1 cellular context compared by ENCODE assay signal in the genomic region with DNA sequence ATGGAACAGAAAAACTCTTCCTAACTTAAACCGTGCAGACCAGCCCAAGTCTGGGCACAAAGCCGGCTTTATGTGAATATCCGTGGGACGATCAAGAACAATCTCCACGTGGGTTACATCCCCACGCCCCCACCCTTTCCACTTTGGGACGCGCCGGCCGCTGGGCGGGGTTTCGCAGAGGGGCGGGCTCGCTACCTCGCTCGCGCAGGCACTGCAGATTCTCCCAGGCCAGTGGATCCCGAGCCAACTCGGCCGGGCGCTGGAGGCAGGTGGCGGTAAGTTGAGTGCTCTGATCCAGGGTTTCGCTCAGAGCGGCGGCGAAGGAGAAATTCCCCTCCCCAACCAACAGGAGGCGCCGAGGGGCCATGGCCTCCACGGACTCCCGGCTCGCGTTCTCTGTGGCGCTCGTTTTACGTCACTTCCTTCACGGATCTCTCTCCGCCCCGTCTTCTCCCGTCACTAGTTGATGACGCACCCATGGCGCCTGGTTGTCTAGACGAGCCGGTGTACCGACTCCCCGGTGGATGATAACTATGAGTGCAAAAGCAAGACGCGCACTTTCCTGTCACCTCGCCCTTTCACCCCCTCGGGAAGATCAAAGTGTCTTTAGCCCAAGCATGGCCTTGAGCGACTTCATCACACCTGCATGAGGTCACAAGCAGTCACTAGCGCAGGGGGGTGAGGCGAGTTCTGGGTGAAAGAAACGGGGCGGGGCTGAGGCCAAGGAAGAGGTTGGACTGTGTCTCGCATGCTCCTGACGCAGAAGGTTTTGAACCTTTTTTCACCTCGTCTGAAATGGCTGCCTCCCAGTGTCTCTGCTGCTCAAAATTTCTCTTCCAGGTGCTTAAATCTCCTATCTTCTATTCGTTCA.
TF ChIP-seq lines count a peak whose summit lies in the region.

A gene with protein sequence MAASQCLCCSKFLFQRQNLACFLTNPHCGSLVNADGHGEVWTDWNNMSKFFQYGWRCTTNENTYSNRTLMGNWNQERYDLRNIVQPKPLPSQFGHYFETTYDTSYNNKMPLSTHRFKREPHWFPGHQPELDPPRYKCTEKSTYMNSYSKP (plus strand): TSS at position 776 of the 871 bp plus-strand sequence. CDS start 20 bp downstream, at position 796.
A gene with protein sequence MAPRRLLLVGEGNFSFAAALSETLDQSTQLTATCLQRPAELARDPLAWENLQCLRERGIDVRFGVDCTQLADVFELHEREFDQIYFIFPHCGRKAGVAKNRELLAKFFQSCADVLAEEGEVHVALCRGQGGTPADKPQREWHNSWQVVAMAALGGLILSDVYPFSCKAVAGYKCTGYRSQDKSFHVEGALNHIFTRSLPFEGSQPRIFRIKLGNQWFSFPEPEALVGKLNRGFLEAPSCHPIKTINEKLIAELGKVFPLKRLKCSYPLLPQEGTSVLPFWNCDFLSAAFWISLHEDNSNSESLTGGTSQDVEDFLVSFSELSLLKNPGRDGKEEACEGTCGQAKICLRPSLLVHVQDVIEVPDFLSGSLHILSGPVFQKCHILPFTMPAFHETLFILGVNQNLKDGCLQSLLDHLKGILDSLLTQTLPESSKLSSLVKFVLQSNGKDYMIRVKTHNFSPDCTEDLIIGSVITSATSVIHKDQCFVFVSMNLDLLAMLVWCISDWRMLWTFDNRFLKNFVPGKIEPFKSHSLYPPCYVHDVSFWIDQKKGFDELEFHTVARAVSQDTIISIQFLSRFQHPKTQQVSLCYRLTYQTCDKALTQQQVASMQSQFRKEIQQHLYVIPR (minus strand): TSS at position 400 of the 871 bp plus-strand sequence. CDS start 33 bp downstream, at position 367.

TF ChIP-seq in GM12878, 131 proteins besides CTCF, POLR2A, EP300 and RAD21 (continues in another document):
- TF ChIP-seq NFYA (IDR thresholded peaks at IDR 0.05; ENCODE audit: borderline replicate concordance, low read depth, low read length) (no peak), GATAD2B (conservative IDR thresholded peaks at IDR 0.05; ENCODE audit: low read depth) (no peak), SIX5 (IDR thresholded peaks at IDR 0.05; ENCODE audit: low read depth, low read length, severe bottlenecking) (peak; percentile 35), FOXK2 (IDR thresholded peaks at IDR 0.05) (peak; percentile 88), JUNB (IDR thresholded peaks at IDR 0.05) (no peak), TBL1XR1 (IDR thresholded peaks at IDR 0.05; ENCODE audit: low read depth, low read length) (no peak), ZNF24 (IDR thresholded peaks at IDR 0.05) (no peak), SRF (IDR thresholded peaks at IDR 0.05; ENCODE audit: low read depth in 2 of 2, low read length in 2 of 2) (peak in 1 of 2 experiments; percentile 77; a peak in 2 of 4 replicates), MEF2A (IDR thresholded peaks at IDR 0.05; ENCODE audit: insufficient read depth, low read depth, low read length) (no peak), EZH2 (IDR thresholded peaks at IDR 0.05; ENCODE audit: borderline replicate concordance, control insufficient read depth, low read depth, low read length) (no peak), KDM1A (IDR thresholded peaks at IDR 0.05; ENCODE audit: borderline replicate concordance) (no peak), NR2F1 (conservative IDR thresholded peaks at IDR 0.05) (peak; percentile 80), IKZF2 (IDR thresholded peaks at IDR 0.05) (peak in 1 of 2 experiments; percentile 37; a peak in 3 of 4 replicates), RUNX3 (IDR thresholded peaks at IDR 0.05; ENCODE audit: low read length) (no peak; the same call in 1 of the 2 replicates), HDAC6 (IDR thresholded peaks at IDR 0.05; ENCODE audit: unreplicated experiment) (no peak), ZSCAN29 (IDR thresholded peaks at IDR 0.05) (no peak), CREB1 (IDR thresholded peaks at IDR 0.05; ENCODE audit: low read depth) (peak; percentile 99), POLR2AphosphoS2 (IDR thresholded peaks at IDR 0.05; ENCODE audit: low read depth, low read length) (peak; percentile 87; the same call in 1 of the 2 replicates), RCOR1 (conservative IDR thresholded peaks at IDR 0.05; ENCODE audit: low read depth, low read length) (no peak), ZNF217 (IDR thresholded peaks at IDR 0.05) (no peak), ZNF274 (IDR thresholded peaks at IDR 0.05; ENCODE audit: insufficient read depth, insufficient read length) (no peak), NFXL1 (IDR thresholded peaks at IDR 0.05; ENCODE audit: borderline replicate concordance) (no peak), JUND (IDR thresholded peaks at IDR 0.05; ENCODE audit: low read depth, low read length) (peak; percentile 81; the same call in 1 of the 2 replicates), SREBF1 (IDR thresholded peaks at IDR 0.05; ENCODE audit: low read length) (0 out of 2 replicates have a peak, but pooled peaks have one; percentile 53)
- TF ChIP-seq, protein P1, sequence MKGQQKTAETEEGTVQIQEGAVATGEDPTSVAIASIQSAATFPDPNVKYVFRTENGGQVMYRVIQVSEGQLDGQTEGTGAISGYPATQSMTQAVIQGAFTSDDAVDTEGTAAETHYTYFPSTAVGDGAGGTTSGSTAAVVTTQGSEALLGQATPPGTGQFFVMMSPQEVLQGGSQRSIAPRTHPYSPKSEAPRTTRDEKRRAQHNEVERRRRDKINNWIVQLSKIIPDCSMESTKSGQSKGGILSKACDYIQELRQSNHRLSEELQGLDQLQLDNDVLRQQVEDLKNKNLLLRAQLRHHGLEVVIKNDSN (IDR thresholded peaks at IDR 0.05; ENCODE audit: borderline replicate concordance, extremely low read length, insufficient read depth, low read depth, low read length): no peak
- TF ChIP-seq, protein P2, sequence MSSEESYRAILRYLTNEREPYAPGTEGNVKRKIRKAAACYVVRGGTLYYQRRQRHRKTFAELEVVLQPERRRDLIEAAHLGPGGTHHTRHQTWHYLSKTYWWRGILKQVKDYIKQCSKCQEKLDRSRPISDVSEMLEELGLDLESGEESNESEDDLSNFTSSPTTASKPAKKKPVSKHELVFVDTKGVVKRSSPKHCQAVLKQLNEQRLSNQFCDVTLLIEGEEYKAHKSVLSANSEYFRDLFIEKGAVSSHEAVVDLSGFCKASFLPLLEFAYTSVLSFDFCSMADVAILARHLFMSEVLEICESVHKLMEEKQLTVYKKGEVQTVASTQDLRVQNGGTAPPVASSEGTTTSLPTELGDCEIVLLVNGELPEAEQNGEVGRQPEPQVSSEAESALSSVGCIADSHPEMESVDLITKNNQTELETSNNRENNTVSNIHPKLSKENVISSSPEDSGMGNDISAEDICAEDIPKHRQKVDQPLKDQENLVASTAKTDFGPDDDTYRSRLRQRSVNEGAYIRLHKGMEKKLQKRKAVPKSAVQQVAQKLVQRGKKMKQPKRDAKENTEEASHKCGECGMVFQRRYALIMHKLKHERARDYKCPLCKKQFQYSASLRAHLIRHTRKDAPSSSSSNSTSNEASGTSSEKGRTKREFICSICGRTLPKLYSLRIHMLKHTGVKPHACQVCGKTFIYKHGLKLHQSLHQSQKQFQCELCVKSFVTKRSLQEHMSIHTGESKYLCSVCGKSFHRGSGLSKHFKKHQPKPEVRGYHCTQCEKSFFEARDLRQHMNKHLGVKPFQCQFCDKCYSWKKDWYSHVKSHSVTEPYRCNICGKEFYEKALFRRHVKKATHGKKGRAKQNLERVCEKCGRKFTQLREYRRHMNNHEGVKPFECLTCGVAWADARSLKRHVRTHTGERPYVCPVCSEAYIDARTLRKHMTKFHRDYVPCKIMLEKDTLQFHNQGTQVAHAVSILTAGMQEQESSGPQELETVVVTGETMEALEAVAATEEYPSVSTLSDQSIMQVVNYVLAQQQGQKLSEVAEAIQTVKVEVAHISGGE (CRISPR knock-in tag; IDR thresholded peaks at IDR 0.05): peak; percentile 55; the same call in 1 of the 2 replicates
- TF ChIP-seq, protein P3, sequence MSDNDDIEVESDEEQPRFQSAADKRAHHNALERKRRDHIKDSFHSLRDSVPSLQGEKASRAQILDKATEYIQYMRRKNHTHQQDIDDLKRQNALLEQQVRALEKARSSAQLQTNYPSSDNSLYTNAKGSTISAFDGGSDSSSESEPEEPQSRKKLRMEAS (IDR thresholded peaks at IDR 0.05; ENCODE audit: low read depth, low read length): peak; percentile 57; the same call in 1 of the 2 replicates
- TF ChIP-seq, protein P4, sequence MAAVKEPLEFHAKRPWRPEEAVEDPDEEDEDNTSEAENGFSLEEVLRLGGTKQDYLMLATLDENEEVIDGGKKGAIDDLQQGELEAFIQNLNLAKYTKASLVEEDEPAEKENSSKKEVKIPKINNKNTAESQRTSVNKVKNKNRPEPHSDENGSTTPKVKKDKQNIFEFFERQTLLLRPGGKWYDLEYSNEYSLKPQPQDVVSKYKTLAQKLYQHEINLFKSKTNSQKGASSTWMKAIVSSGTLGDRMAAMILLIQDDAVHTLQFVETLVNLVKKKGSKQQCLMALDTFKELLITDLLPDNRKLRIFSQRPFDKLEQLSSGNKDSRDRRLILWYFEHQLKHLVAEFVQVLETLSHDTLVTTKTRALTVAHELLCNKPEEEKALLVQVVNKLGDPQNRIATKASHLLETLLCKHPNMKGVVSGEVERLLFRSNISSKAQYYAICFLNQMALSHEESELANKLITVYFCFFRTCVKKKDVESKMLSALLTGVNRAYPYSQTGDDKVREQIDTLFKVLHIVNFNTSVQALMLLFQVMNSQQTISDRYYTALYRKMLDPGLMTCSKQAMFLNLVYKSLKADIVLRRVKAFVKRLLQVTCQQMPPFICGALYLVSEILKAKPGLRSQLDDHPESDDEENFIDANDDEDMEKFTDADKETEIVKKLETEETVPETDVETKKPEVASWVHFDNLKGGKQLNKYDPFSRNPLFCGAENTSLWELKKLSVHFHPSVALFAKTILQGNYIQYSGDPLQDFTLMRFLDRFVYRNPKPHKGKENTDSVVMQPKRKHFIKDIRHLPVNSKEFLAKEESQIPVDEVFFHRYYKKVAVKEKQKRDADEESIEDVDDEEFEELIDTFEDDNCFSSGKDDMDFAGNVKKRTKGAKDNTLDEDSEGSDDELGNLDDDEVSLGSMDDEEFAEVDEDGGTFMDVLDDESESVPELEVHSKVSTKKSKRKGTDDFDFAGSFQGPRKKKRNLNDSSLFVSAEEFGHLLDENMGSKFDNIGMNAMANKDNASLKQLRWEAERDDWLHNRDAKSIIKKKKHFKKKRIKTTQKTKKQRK (IDR thresholded peaks at IDR 0.05; ENCODE audit: low read depth, low read length): no peak
- TF ChIP-seq, protein P5, sequence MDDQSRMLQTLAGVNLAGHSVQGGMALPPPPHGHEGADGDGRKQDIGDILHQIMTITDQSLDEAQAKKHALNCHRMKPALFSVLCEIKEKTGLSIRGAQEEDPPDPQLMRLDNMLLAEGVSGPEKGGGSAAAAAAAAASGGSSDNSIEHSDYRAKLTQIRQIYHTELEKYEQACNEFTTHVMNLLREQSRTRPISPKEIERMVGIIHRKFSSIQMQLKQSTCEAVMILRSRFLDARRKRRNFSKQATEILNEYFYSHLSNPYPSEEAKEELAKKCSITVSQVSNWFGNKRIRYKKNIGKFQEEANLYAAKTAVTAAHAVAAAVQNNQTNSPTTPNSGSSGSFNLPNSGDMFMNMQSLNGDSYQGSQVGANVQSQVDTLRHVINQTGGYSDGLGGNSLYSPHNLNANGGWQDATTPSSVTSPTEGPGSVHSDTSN (IDR thresholded peaks at IDR 0.05; ENCODE audit: insufficient replicate concordance, low read depth, low read length): no peak
- TF ChIP-seq, protein P6, sequence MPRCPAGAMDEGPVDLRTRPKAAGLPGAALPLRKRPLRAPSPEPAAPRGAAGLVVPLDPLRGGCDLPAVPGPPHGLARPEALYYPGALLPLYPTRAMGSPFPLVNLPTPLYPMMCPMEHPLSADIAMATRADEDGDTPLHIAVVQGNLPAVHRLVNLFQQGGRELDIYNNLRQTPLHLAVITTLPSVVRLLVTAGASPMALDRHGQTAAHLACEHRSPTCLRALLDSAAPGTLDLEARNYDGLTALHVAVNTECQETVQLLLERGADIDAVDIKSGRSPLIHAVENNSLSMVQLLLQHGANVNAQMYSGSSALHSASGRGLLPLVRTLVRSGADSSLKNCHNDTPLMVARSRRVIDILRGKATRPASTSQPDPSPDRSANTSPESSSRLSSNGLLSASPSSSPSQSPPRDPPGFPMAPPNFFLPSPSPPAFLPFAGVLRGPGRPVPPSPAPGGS (IDR thresholded peaks at IDR 0.05; ENCODE audit: borderline replicate concordance, insufficient read depth, low read depth, low read length, poor library complexity, severe bottlenecking): no peak
- TF ChIP-seq, protein P7, sequence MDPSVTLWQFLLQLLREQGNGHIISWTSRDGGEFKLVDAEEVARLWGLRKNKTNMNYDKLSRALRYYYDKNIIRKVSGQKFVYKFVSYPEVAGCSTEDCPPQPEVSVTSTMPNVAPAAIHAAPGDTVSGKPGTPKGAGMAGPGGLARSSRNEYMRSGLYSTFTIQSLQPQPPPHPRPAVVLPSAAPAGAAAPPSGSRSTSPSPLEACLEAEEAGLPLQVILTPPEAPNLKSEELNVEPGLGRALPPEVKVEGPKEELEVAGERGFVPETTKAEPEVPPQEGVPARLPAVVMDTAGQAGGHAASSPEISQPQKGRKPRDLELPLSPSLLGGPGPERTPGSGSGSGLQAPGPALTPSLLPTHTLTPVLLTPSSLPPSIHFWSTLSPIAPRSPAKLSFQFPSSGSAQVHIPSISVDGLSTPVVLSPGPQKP (IDR thresholded peaks at IDR 0.05; ENCODE audit: low read depth, low read length): no peak; the same call in 1 of the 2 replicates
- TF ChIP-seq, protein P8, sequence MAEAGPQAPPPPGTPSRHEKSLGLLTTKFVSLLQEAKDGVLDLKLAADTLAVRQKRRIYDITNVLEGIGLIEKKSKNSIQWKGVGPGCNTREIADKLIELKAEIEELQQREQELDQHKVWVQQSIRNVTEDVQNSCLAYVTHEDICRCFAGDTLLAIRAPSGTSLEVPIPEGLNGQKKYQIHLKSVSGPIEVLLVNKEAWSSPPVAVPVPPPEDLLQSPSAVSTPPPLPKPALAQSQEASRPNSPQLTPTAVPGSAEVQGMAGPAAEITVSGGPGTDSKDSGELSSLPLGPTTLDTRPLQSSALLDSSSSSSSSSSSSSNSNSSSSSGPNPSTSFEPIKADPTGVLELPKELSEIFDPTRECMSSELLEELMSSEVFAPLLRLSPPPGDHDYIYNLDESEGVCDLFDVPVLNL (IDR thresholded peaks at IDR 0.05; ENCODE audit: low read depth, low read length): no peak
- TF ChIP-seq, protein P9, sequence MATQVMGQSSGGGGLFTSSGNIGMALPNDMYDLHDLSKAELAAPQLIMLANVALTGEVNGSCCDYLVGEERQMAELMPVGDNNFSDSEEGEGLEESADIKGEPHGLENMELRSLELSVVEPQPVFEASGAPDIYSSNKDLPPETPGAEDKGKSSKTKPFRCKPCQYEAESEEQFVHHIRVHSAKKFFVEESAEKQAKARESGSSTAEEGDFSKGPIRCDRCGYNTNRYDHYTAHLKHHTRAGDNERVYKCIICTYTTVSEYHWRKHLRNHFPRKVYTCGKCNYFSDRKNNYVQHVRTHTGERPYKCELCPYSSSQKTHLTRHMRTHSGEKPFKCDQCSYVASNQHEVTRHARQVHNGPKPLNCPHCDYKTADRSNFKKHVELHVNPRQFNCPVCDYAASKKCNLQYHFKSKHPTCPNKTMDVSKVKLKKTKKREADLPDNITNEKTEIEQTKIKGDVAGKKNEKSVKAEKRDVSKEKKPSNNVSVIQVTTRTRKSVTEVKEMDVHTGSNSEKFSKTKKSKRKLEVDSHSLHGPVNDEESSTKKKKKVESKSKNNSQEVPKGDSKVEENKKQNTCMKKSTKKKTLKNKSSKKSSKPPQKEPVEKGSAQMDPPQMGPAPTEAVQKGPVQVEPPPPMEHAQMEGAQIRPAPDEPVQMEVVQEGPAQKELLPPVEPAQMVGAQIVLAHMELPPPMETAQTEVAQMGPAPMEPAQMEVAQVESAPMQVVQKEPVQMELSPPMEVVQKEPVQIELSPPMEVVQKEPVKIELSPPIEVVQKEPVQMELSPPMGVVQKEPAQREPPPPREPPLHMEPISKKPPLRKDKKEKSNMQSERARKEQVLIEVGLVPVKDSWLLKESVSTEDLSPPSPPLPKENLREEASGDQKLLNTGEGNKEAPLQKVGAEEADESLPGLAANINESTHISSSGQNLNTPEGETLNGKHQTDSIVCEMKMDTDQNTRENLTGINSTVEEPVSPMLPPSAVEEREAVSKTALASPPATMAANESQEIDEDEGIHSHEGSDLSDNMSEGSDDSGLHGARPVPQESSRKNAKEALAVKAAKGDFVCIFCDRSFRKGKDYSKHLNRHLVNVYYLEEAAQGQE (IDR thresholded peaks at IDR 0.05; ENCODE audit: low read depth, low read length): no peak
